ENCODE assay signal across 8 cellular contexts in the genomic region with DNA sequence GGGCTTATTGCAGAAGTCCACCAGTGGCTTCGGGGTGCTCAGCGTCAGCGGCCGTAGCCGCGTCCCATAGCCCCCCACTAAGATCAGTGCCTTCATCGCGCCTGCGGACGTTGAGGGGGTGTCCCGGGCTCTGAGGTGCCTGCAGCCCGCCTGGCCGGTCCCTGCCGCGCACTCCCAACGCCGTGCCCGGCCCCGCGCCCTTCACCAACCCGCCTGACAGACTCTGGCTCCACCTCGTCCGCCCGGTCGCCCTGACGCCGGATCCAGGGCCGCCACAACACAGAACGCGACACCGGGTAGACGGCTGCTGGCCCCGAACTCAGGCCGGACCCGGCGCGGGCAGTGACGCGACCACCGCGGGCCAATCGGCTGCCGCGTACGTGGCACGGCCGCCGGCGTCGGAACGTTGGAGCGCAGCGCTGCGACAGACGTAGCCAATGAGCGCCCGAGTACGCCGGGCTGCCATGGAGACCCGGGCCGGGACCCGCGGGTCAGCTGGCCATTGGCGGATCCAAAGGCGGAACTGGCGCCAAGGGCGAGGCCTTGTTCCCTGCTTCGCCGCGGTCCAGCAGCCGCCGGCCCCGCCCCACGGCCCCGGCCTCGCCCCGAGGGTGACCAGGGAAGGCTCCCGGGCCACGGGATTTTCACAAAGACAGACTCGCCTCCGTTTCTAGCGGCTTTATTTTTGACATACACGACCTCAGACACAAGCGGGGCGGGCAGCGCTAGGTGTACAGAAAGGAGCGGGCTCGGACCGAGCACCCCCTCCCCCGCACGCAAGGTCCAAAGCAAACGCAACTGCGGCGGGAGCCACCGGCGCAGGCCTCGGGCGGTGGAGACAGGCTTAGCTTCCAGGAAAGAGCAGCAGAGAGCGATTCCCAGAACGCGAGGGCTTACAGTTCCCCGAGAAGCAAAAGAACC. TPM values are rescaled to one million over a fixed set of nuclear protein-coding genes. Genes with fewer than 3 reads are reported as not detected.
DNase-seq lines count a peak whose midpoint lies in the region; ATAC-seq and TF ChIP-seq lines count a peak whose summit lies in the region.

TSS of gene GMPPB (minus strand) at position 321 of the 921 bp plus-strand sequence. CDS start at position 96, 225 bp downstream.

- peaks cover 30% of the 10 kb centered on the region for H3K4me1 Mint-ChIP-seq in CD14-positive monocyte

- intact Hi-C loops in CD14-positive monocyte (cut with micrococcal nuclease): loop anchor here (5.0 to 10.0 kb wide), 3 partner anchors 49 to 63 kb away; partner anchors contain the start of genes APEH (in 2 of the 2) and IP6K1 (in 2 of the 2)

- H3K9me3 Mint-ChIP-seq in CD14-positive monocyte: peaks cover 0 to under 1% (median 0%) of the 10 kb centered on the region in 7 donors

- peak within 1 kb of the TSS; percentile 92 to 97 (median 96) for H3K27ac Mint-ChIP-seq in CD14-positive monocyte

- H3K4me3 Mint-ChIP-seq in CD14-positive monocyte: peak within 1 kb of the TSS; percentile 87 to 95

- H3K27me3 Mint-ChIP-seq in CD14-positive monocyte (ENCODE audit: low read depth in 3 of 3): peaks cover 0 to 4% (median 2%) of the 10 kb centered on the region in 3 donors

- peaks cover 38 to 58% of the 10 kb centered on the region in 2 donors for H3K36me3 Mint-ChIP-seq in CD14-positive monocyte

- TF ChIP-seq CTCF in CD14-positive monocyte (IDR thresholded peaks at IDR 0.05): no peak

- peak; percentile 95 for DNase-seq in CD14-positive monocyte (ENCODE audit: low spot score)
- DNase-seq in NCI-H748 treated with DMSO at 0.1 percent for 48 hours (lab: John Stamatoyannopoulos, UW): peak; percentile 83
- DNase-seq in activated CD4-positive, alpha-beta T cell treated with anti-CD3 and anti-CD28 coated beads, Interleukin-2, amount 50 U/mL, for 1 hour: peak; percentile 90
- DNase-seq in cortex of kidney (lab: John Stamatoyannopoulos, UW): peak; percentile 81
- DNase-seq in left lobe of liver (ENCODE audit: low spot score): peak; percentile 98
- DNase-seq in stimulated activated CD4-positive, alpha-beta T cell treated with anti-CD3 and anti-CD28 coated beads, Interleukin-2, amount 100 ng/mL, for 24 hours: peak; percentile 93 to 96

- peak; percentile 69 for ATAC-seq in GM19395 (IDR thresholded peaks at IDR 0.05; ENCODE audit: unreplicated experiment)
- ATAC-seq in HG03558 (IDR thresholded peaks at IDR 0.05; ENCODE audit: extremely low read depth, unreplicated experiment): peak; percentile 67
- peak; percentile 76 for ATAC-seq in left lobe of liver

RNA-seq across cellular contexts. Expression of gene GMPPB, which starts in this region (rescaled TPM):
- 10 to 100 TPM; 14.7 to 17.6 TPM for polyA plus RNA-seq in CD14-positive monocyte
- 38.0 TPM for total RNA-seq in left lobe of liver

Comparison
In these comparisons a context has a peak if more than half of its experiments do, and no peak if none do; other contexts are left out.
1. Peak in every context shown above with its lines: DNase-seq and ATAC-seq.